In genomic region chr7:82441916-82442478, GRCh38 we compare ENCODE assay signal across 8 cellular contexts.
DNase-seq lines count a peak whose midpoint lies in the region; ATAC-seq and TF ChIP-seq lines count a peak whose summit lies in the region.

No MANE protein-coding gene starts in this region.

- H3K4me1 Mint-ChIP-seq in T-helper 2 cell treated with Interferon-gamma antibody and Interleukin-4, amounts not matched to agents 5 μg/mL and 100 μg/mL, for 36 hours (ENCODE audit: low read depth): no peaks in the 10 kb centered on the region

- H3K27ac Mint-ChIP-seq in T-helper 2 cell treated with Interferon-gamma antibody and Interleukin-4, amounts not matched to agents 5 μg/mL and 100 μg/mL, for 36 hours: no peak overlapping the region

- peak; percentile 65 for DNase-seq in NCI-H69 (lab: John Stamatoyannopoulos, UW)
- peak; percentile 41 for DNase-seq in fibroblast of pulmonary artery (ENCODE audit: low read depth)
- DNase-seq in T-helper 2 cell treated with Interferon-gamma antibody and Interleukin-4, amounts not matched to agents 5 μg/mL and 100 μg/mL, for 36 hours (ENCODE audit: low spot score): no peak
- no peak for DNase-seq in GDM1 (lab: John Stamatoyannopoulos, UW)

- ATAC-seq in HG03520 (IDR thresholded peaks at IDR 0.05; ENCODE audit: unreplicated experiment) (no peak), HG02870 (IDR thresholded peaks at IDR 0.05; ENCODE audit: unreplicated experiment) (no peak)

- no peak overlapping the region for H3K4me3 Mint-ChIP-seq in T-helper 2 cell treated with Interferon-gamma antibody and Interleukin-4, amounts not matched to agents 5 μg/mL and 100 μg/mL, for 36 hours

- H3K36me3 ChIP-seq in rectal smooth muscle tissue (ENCODE audit: control insufficient read depth, insufficient read depth, low read length): no peaks in the 10 kb centered on the region

- peaks cover 3% of the 10 kb centered on the region for H3K4me1 ChIP-seq in rectal smooth muscle tissue (ENCODE audit: control insufficient read depth, insufficient read depth, low read length)

- H3K36me3 Mint-ChIP-seq in T-helper 2 cell treated with Interferon-gamma antibody and Interleukin-4, amounts not matched to agents 5 μg/mL and 100 μg/mL, for 36 hours (ENCODE audit: low read depth): no peaks in the 10 kb centered on the region

- H3K4me3 ChIP-seq in GM08714 (ENCODE audit: low read length): peak overlapping the region; percentile 55; the same call in 1 of the 2 replicates
- H3K4me3 ChIP-seq in fibroblast of pulmonary artery (replicated peaks; ENCODE audit: low read depth, low read length): peak overlapping the region; percentile 61
- H3K4me3 ChIP-seq in rectal smooth muscle tissue (ENCODE audit: low read length): peak overlapping the region; percentile 72

- H3K9me3 Mint-ChIP-seq in T-helper 2 cell treated with Interferon-gamma antibody and Interleukin-4, amounts not matched to agents 5 μg/mL and 100 μg/mL, for 36 hours: no peaks in the 10 kb centered on the region

- H3K27me3 ChIP-seq in rectal smooth muscle tissue (ENCODE audit: control insufficient read depth, insufficient read depth, low read length): no peaks in the 10 kb centered on the region

- H3K9ac ChIP-seq in rectal smooth muscle tissue (ENCODE audit: low read length): no peak overlapping the region

- H3K27me3 Mint-ChIP-seq in T-helper 2 cell treated with Interferon-gamma antibody and Interleukin-4, amounts not matched to agents 5 μg/mL and 100 μg/mL, for 36 hours (ENCODE audit: low read depth): peaks cover 41% of the 10 kb centered on the region

- no peak overlapping the region for H3K27ac ChIP-seq in rectal smooth muscle tissue (ENCODE audit: low read depth, low read length)

- TF ChIP-seq CTCF in fibroblast of pulmonary artery (IDR thresholded peaks at IDR 0.05; ENCODE audit: low read length, missing control alignments): no peak

Comparison
In these comparisons a context has a peak if more than half of its experiments do, and no peak if none do; other contexts are left out.
1. DNase-seq: peak in NCI-H69 (single experiment) and fibroblast of pulmonary artery (single experiment); none in T-helper 2 cell treated with Interferon-gamma antibody and Interleukin-4, amounts not matched to agents 5 μg/mL and 100 μg/mL, for 36 hours (single experiment) and GDM1 (single experiment).
2. Peak in every context shown above with its lines, with median percentiles within 50 percentile points of each other: H3K4me3 ChIP-seq.